In the genomic region with DNA sequence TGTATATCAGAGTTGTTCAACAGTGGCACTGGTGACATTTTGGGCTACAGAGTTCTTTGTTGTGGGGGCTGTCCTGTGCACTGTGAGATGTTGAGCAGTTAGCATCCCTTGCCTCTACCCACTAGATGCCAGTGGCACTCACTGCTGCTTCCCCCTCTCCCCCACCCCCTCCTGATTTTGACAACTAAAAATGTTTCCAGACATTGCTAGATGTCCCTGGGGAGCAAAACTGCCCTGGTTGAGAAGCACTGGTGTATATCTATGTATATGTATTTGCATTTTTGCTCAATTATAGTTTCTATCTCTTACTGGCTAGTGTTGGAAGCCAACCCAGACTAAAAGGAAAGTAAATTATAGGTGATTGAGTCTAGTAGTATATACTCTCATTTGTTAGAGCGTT, we compare ENCODE assay signal across 8 cellular contexts. TPM values are rescaled to one million over a fixed set of nuclear protein-coding genes. Genes with fewer than 3 reads are reported as not detected.
DNase-seq lines count a peak whose midpoint lies in the region; ATAC-seq and TF ChIP-seq lines count a peak whose summit lies in the region.

No MANE protein-coding gene starts in this region.

- peak; percentile 53 for DNase-seq in SK-N-SH
- no peak for DNase-seq in ascending aorta (ENCODE audit: low spot score in 2 of 2)
- no peak for DNase-seq in stimulated activated effector memory CD8-positive, alpha-beta T cell treated with anti-CD3 and anti-CD28 coated beads, Interleukin-12 subunit alpha, Interleukin-12 subunit beta, amount 100 ng/mL, for 72 hours (ENCODE audit: low spot score in 2 of 2)
- no peak for DNase-seq in DMS79 (lab: John Stamatoyannopoulos, UW)
- no peak for DNase-seq in mesothelial cell of epicardium (ENCODE audit: low spot score in 2 of 2, unreplicated experiment in 2 of 2)

- POLR2A ChIA-PET in SK-N-SH (lab: Yijun Ruan, JAX), result no interaction called here

- no peaks in the 10 kb centered on the region for H4K20me1 ChIP-seq in SK-N-SH (ENCODE audit: insufficient read depth)

- CTCF ChIA-PET in SK-N-SH (lab: Yijun Ruan, JAX), result interaction anchor here (0.8 to 1.3 kb wide), 3 partner anchors 105 to 175 kb away, joined by 3 to 6 read pairs (median 4); partner anchors contain the start of gene MND1

- no peak for TF ChIP-seq CTCF in SK-N-SH (IDR thresholded peaks at IDR 0.05)
- no peak for TF ChIP-seq CTCF in ascending aorta (IDR thresholded peaks at IDR 0.05)
- no peak for TF ChIP-seq CTCF in mesothelial cell of epicardium (IDR thresholded peaks at IDR 0.05; ENCODE audit: unreplicated experiment)

- no peak; a peak in 1 of 4 replicates for TF ChIP-seq EP300 in SK-N-SH (IDR thresholded peaks at IDR 0.05; ENCODE audit: borderline replicate concordance in 1 of 2, low read depth in 1 of 2, low read length in 1 of 2)

- no peaks in the 10 kb centered on the region for H3K9me3 ChIP-seq in SK-N-SH
- no peaks in the 10 kb centered on the region for H3K9me3 ChIP-seq in ascending aorta

- H3K9ac ChIP-seq in SK-N-SH, result no peak overlapping the region

- peaks cover 26 to 31% of the 10 kb centered on the region in 2 experiments for H3K4me1 ChIP-seq in SK-N-SH (ENCODE audit: control insufficient read depth in 1 of 2, insufficient read depth in 2 of 2, low read depth in 1 of 2, low read length in 1 of 2)
- peaks cover 3 to 18% of the 10 kb centered on the region in 2 donors for H3K4me1 ChIP-seq in ascending aorta

- no peak overlapping the region for H3K27ac ChIP-seq in SK-N-SH (ENCODE audit: low read depth in 2 of 2, low read length in 1 of 2)
- H3K27ac ChIP-seq in ascending aorta, result no peak overlapping the region

- H3K4me3 ChIP-seq in SK-N-SH (ENCODE audit: low read depth in 2 of 2, low read length in 1 of 2), result peak overlapping the region in 1 of 2 experiments; percentile 82; a peak in 1 of 4 replicates
- peak overlapping the region; percentile 73 to 99 for H3K4me3 ChIP-seq in ascending aorta

- peak overlapping the region; percentile 97 for H3K4me2 ChIP-seq in SK-N-SH

- H3K36me3 ChIP-seq in SK-N-SH (replicated peaks in 1 of 2; ENCODE audit: control insufficient read depth in 1 of 2, insufficient read depth in 2 of 2, low read length in 1 of 2) (no peaks in the 10 kb centered on the region), ascending aorta (no peaks in the 10 kb centered on the region)

- H3K27me3 Mint-ChIP-seq in mesothelial cell of epicardium (ENCODE audit: low read depth), result peaks cover 19% of the 10 kb centered on the region

- H3K4me1 Mint-ChIP-seq in stimulated activated effector memory CD8-positive, alpha-beta T cell treated with anti-CD3 and anti-CD28 coated beads, Interleukin-12 subunit alpha, Interleukin-12 subunit beta, amount 100 ng/mL, for 72 hours, result peaks cover 74% of the 10 kb centered on the region
- peaks cover 24% of the 10 kb centered on the region for H3K4me1 Mint-ChIP-seq in mesothelial cell of epicardium

- TF ChIP-seq RAD21 in SK-N-SH (IDR thresholded peaks at IDR 0.05; ENCODE audit: low read length), result no peak

- 87% methylated on average over 1 of the region's 1 CpG for WGBS in SK-N-SH (ENCODE audit: low lambda C conversion rate)

- H2AFZ ChIP-seq in SK-N-SH (ENCODE audit: low read depth), result no peak overlapping the region

- ATAC-seq in SK-N-SH treated with all-trans-retinoic acid at 6 μM for 48 hours (no peak), HG03342 (IDR thresholded peaks at IDR 0.05; ENCODE audit: unreplicated experiment) (peak; percentile 28), HG03025 (IDR thresholded peaks at IDR 0.05; ENCODE audit: low FRiP score, unreplicated experiment) (no peak)
- no peak for ATAC-seq in stimulated activated effector memory CD8-positive, alpha-beta T cell treated with anti-CD3 and anti-CD28 coated beads, Interleukin-12 subunit alpha, Interleukin-12 subunit beta, amount 100 ng/mL, for 72 hours

- H3F3A ChIP-seq in SK-N-SH (replicated peaks; ENCODE audit: insufficient read depth), result peaks cover 6% of the 10 kb centered on the region

- peaks cover 48% of the 10 kb centered on the region for H3K79me2 ChIP-seq in SK-N-SH (ENCODE audit: insufficient read depth)

- H3K27me3 ChIP-seq in SK-N-SH (ENCODE audit: insufficient read depth), result no peaks in the 10 kb centered on the region
- H3K27me3 ChIP-seq in ascending aorta, result no peaks in the 10 kb centered on the region

- H3K9me2 ChIP-seq in SK-N-SH, result no peaks in the 10 kb centered on the region

- intact Hi-C loops in ascending aorta (cut with DNase I), result loop anchor here (5.0 to 10.0 kb wide), 4 partner anchors 49 to 324 kb away; no protein-coding TSS in a partner anchor

- no peaks in the 10 kb centered on the region for H3K9me3 Mint-ChIP-seq in stimulated activated effector memory CD8-positive, alpha-beta T cell treated with anti-CD3 and anti-CD28 coated beads, Interleukin-12 subunit alpha, Interleukin-12 subunit beta, amount 100 ng/mL, for 72 hours
- H3K9me3 Mint-ChIP-seq in mesothelial cell of epicardium, result no peaks in the 10 kb centered on the region

- H3K36me3 Mint-ChIP-seq in stimulated activated effector memory CD8-positive, alpha-beta T cell treated with anti-CD3 and anti-CD28 coated beads, Interleukin-12 subunit alpha, Interleukin-12 subunit beta, amount 100 ng/mL, for 72 hours, result peaks cover 55% of the 10 kb centered on the region
- H3K36me3 Mint-ChIP-seq in mesothelial cell of epicardium, result peaks cover 2% of the 10 kb centered on the region

- H3K4me3 Mint-ChIP-seq in stimulated activated effector memory CD8-positive, alpha-beta T cell treated with anti-CD3 and anti-CD28 coated beads, Interleukin-12 subunit alpha, Interleukin-12 subunit beta, amount 100 ng/mL, for 72 hours, result peak overlapping the region; percentile 88
- H3K4me3 Mint-ChIP-seq in mesothelial cell of epicardium, result no peak overlapping the region

- peak overlapping the region; percentile 89 for H3K27ac Mint-ChIP-seq in stimulated activated effector memory CD8-positive, alpha-beta T cell treated with anti-CD3 and anti-CD28 coated beads, Interleukin-12 subunit alpha, Interleukin-12 subunit beta, amount 100 ng/mL, for 72 hours
- H3K27ac Mint-ChIP-seq in mesothelial cell of epicardium, result no peak overlapping the region

TF ChIP-seq in SK-N-SH, 30 proteins besides CTCF, POLR2A, EP300 and RAD21:
- 0 out of 2 replicates have a peak, but pooled peaks have one; percentile 19 for TF ChIP-seq RCOR1 (IDR thresholded peaks at IDR 0.05; ENCODE audit: low read length)
- no peak for TF ChIP-seq TCF12 (IDR thresholded peaks at IDR 0.05)
- TF ChIP-seq RFX5 (IDR thresholded peaks at IDR 0.05; ENCODE audit: low read length), result no peak

TF ChIP-seq in SK-N-SH treated with all-trans-retinoic acid at 6 μM for 48 hours, 23 proteins besides CTCF, POLR2A, EP300 and RAD21:
- no peak for TF ChIP-seq SNAI2 (CRISPR knock-in tag; IDR thresholded peaks at IDR 0.05)
- TF ChIP-seq OSR1 (CRISPR knock-in tag; IDR thresholded peaks at IDR 0.05), result no peak
- no peak for TF ChIP-seq RARB (CRISPR knock-in tag; IDR thresholded peaks at IDR 0.05)
- TF ChIP-seq GLIS3 (CRISPR knock-in tag; IDR thresholded peaks at IDR 0.05), result no peak
- no peak for TF ChIP-seq CSRNP3 (CRISPR knock-in tag; IDR thresholded peaks at IDR 0.05)
- TF ChIP-seq TOX (CRISPR knock-in tag; IDR thresholded peaks at IDR 0.05; ENCODE audit: borderline replicate concordance), result no peak
- no peak for TF ChIP-seq CSDC2 (CRISPR knock-in tag; IDR thresholded peaks at IDR 0.05)
- TF ChIP-seq TCF4 (CRISPR knock-in tag; IDR thresholded peaks at IDR 0.05; ENCODE audit: borderline replicate concordance), result no peak
- no peak for TF ChIP-seq ZNF565 (CRISPR knock-in tag; conservative IDR thresholded peaks at IDR 0.05; ENCODE audit: low read depth)
- no peak for TF ChIP-seq PPARA (CRISPR knock-in tag; IDR thresholded peaks at IDR 0.05; ENCODE audit: borderline replicate concordance)
- TF ChIP-seq ZC3H10 (CRISPR knock-in tag; IDR thresholded peaks at IDR 0.05), result no peak
- no peak for TF ChIP-seq ZFP3 (CRISPR knock-in tag; IDR thresholded peaks at IDR 0.05)
- TF ChIP-seq, protein P1, sequence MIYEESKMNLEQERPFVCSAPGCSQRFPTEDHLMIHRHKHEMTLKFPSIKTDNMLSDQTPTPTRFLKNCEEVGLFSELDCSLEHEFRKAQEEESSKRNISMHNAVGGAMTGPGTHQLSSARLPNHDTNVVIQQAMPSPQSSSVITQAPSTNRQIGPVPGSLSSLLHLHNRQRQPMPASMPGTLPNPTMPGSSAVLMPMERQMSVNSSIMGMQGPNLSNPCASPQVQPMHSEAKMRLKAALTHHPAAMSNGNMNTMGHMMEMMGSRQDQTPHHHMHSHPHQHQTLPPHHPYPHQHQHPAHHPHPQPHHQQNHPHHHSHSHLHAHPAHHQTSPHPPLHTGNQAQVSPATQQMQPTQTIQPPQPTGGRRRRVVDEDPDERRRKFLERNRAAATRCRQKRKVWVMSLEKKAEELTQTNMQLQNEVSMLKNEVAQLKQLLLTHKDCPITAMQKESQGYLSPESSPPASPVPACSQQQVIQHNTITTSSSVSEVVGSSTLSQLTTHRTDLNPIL (CRISPR knock-in tag; IDR thresholded peaks at IDR 0.05; ENCODE audit: low read depth), result no peak

RNA-seq across cellular contexts. Expression of gene TMEM131L, which starts 2.4 kb away (rescaled TPM):
- polyA plus RNA-seq in SK-N-SH (2012; rRNA removed), result 6.2 and 6.8 TPM in 2 replicates
- 4.6 and 4.9 TPM in 2 replicates for polyA plus RNA-seq in SK-N-SH (2012; cell fraction: cytosol; rRNA removed)
- polyA plus RNA-seq in SK-N-SH (2012; cell fraction: nucleus; rRNA removed), result 15.8 and 17.0 TPM in 2 replicates
- total RNA-seq in ascending aorta, result 6.9 TPM
- 11.0 to 13.9 TPM (median 11.4 TPM) in 3 replicates for total RNA-seq in mesothelial cell of epicardium
